1 cellular context compared by ENCODE assay signal in genomic region chr17:63774141-63774981, GRCh38.
TF ChIP-seq lines count a peak whose summit lies in the region.

Gene DDX42, plus strand, starts transcription at chr17:63774170. Its CDS starts 12,880 bp downstream, at chr17:63787050.

TF ChIP-seq in HepG2, 621 proteins besides CTCF, POLR2A, EP300 and RAD21 (continued from another document and continues in another):
- TF ChIP-seq, protein P1, sequence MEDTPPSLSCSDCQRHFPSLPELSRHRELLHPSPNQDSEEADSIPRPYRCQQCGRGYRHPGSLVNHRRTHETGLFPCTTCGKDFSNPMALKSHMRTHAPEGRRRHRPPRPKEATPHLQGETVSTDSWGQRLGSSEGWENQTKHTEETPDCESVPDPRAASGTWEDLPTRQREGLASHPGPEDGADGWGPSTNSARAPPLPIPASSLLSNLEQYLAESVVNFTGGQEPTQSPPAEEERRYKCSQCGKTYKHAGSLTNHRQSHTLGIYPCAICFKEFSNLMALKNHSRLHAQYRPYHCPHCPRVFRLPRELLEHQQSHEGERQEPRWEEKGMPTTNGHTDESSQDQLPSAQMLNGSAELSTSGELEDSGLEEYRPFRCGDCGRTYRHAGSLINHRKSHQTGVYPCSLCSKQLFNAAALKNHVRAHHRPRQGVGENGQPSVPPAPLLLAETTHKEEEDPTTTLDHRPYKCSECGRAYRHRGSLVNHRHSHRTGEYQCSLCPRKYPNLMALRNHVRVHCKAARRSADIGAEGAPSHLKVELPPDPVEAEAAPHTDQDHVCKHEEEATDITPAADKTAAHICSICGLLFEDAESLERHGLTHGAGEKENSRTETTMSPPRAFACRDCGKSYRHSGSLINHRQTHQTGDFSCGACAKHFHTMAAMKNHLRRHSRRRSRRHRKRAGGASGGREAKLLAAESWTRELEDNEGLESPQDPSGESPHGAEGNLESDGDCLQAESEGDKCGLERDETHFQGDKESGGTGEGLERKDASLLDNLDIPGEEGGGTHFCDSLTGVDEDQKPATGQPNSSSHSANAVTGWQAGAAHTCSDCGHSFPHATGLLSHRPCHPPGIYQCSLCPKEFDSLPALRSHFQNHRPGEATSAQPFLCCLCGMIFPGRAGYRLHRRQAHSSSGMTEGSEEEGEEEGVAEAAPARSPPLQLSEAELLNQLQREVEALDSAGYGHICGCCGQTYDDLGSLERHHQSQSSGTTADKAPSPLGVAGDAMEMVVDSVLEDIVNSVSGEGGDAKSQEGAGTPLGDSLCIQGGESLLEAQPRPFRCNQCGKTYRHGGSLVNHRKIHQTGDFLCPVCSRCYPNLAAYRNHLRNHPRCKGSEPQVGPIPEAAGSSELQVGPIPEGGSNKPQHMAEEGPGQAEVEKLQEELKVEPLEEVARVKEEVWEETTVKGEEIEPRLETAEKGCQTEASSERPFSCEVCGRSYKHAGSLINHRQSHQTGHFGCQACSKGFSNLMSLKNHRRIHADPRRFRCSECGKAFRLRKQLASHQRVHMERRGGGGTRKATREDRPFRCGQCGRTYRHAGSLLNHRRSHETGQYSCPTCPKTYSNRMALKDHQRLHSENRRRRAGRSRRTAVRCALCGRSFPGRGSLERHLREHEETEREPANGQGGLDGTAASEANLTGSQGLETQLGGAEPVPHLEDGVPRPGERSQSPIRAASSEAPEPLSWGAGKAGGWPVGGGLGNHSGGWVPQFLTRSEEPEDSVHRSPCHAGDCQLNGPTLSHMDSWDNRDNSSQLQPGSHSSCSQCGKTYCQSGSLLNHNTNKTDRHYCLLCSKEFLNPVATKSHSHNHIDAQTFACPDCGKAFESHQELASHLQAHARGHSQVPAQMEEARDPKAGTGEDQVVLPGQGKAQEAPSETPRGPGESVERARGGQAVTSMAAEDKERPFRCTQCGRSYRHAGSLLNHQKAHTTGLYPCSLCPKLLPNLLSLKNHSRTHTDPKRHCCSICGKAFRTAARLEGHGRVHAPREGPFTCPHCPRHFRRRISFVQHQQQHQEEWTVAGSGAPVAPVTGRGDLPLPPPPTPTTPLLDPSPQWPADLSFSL (CRISPR knock-in tag; IDR thresholded peaks at IDR 0.05) = no peak
- TF ChIP-seq HOXA9 (CRISPR knock-in tag; IDR thresholded peaks at IDR 0.05; ENCODE audit: borderline replicate concordance) = no peak
- TF ChIP-seq, protein P2, sequence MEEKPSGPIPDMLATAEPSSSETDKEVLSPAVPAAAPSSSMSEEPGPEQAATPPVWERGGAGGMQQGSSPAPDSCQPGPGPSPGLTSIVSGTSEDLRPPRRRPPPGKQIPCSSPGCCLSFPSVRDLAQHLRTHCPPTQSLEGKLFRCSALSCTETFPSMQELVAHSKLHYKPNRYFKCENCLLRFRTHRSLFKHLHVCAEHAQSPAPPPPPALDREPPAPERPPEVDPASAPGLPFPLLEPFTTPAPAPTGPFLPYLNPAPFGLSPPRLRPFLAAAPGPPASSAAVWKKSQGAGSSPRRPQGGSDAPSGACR (CRISPR knock-in tag; IDR thresholded peaks at IDR 0.05) = no peak
- no peak; the same call in 1 of the 2 replicates for TF ChIP-seq ZNF816 (CRISPR knock-in tag; IDR thresholded peaks at IDR 0.05; ENCODE audit: borderline replicate concordance)
- no peak for TF ChIP-seq HOXD1 (CRISPR knock-in tag; IDR thresholded peaks at IDR 0.05)
- TF ChIP-seq ZNF607 (CRISPR knock-in tag; IDR thresholded peaks at IDR 0.05; ENCODE audit: borderline replicate concordance) = no peak
- no peak; the same call in 1 of the 2 replicates for TF ChIP-seq SRF (IDR thresholded peaks at IDR 0.05; ENCODE audit: low read depth, low read length)
- no peak for TF ChIP-seq ZNF572 (CRISPR knock-in tag; IDR thresholded peaks at IDR 0.05)
- TF ChIP-seq RAD51 (IDR thresholded peaks at IDR 0.05; ENCODE audit: borderline replicate concordance) = no peak
- TF ChIP-seq, protein P3, sequence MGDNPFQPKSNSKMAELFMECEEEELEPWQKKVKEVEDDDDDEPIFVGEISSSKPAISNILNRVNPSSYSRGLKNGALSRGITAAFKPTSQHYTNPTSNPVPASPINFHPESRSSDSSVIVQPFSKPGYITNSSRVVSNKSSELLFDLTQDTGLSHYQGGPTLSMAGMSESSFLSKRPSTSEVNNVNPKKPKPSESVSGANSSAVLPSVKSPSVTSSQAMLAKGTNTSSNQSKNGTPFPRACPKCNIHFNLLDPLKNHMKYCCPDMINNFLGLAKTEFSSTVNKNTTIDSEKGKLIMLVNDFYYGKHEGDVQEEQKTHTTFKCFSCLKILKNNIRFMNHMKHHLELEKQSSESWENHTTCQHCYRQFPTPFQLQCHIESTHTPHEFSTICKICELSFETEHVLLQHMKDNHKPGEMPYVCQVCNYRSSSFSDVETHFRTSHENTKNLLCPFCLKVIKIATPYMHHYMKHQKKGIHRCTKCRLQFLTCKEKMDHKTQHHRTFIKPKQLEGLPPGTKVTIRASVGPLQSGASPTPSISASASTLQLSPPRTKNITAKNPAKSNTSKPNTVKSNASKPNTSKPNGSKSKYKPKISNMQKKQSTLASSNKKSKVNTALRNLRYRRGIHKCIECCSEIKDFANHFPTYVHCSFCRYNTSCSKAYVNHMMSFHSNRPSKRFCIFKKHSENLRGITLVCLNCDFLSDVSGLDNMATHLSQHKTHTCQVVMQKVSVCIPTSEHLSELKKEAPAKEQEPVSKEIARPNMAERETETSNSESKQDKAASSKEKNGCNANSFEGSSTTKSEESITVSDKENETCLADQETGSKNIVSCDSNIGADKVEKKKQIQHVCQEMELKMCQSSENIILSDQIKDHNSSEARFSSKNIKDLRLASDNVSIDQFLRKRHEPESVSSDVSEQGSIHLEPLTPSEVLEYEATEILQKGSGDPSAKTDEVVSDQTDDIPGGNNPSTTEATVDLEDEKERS (CRISPR knock-in tag; IDR thresholded peaks at IDR 0.05) = no peak
- TF ChIP-seq SP140L (CRISPR knock-in tag; IDR thresholded peaks at IDR 0.05; ENCODE audit: borderline replicate concordance) = no peak
- TF ChIP-seq MEIS2 (CRISPR knock-in tag; IDR thresholded peaks at IDR 0.05) = peak; percentile 16; the same call in 1 of the 2 replicates
- TF ChIP-seq EEA1 (CRISPR knock-in tag; IDR thresholded peaks at IDR 0.05; ENCODE audit: borderline replicate concordance) = peak; percentile 47
- TF ChIP-seq ASH2L (IDR thresholded peaks at IDR 0.05; ENCODE audit: insufficient read length, low read depth, low read length) = peak; percentile 68
- peak; percentile 72; the same call in 1 of the 2 replicates for TF ChIP-seq ZNF280B (CRISPR knock-in tag; IDR thresholded peaks at IDR 0.05; ENCODE audit: borderline replicate concordance)
- TF ChIP-seq, protein P4, sequence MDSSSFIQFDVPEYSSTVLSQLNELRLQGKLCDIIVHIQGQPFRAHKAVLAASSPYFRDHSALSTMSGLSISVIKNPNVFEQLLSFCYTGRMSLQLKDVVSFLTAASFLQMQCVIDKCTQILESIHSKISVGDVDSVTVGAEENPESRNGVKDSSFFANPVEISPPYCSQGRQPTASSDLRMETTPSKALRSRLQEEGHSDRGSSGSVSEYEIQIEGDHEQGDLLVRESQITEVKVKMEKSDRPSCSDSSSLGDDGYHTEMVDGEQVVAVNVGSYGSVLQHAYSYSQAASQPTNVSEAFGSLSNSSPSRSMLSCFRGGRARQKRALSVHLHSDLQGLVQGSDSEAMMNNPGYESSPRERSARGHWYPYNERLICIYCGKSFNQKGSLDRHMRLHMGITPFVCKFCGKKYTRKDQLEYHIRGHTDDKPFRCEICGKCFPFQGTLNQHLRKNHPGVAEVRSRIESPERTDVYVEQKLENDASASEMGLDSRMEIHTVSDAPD (CRISPR knock-in tag; IDR thresholded peaks at IDR 0.05) = peak; percentile 43; the same call in 1 of the 2 replicates
- TF ChIP-seq MTA1 (CRISPR knock-in tag; IDR thresholded peaks at IDR 0.05; ENCODE audit: borderline replicate concordance) = peak; percentile 42
- TF ChIP-seq TGIF2 (CRISPR knock-in tag; IDR thresholded peaks at IDR 0.05) = 0 out of 2 replicates have a peak, but pooled peaks have one; percentile 12
- no peak for TF ChIP-seq CENPX (CRISPR knock-in tag; IDR thresholded peaks at IDR 0.05)
- TF ChIP-seq KLF11 (CRISPR knock-in tag; IDR thresholded peaks at IDR 0.05) = no peak
- no peak for TF ChIP-seq ZNF260 (CRISPR knock-in tag; IDR thresholded peaks at IDR 0.05; ENCODE audit: borderline replicate concordance, low read depth)
- TF ChIP-seq KMT2A (CRISPR knock-in tag; IDR thresholded peaks at IDR 0.05) = 0 out of 2 replicates have a peak, but pooled peaks have one; percentile 63
- TF ChIP-seq HNF1A (IDR thresholded peaks at IDR 0.05; ENCODE audit: low read depth) = no peak
- no peak for TF ChIP-seq HNF1A (CRISPR knock-in tag; IDR thresholded peaks at IDR 0.05; ENCODE audit: borderline replicate concordance)
- no peak for TF ChIP-seq MED1 (CRISPR knock-in tag; IDR thresholded peaks at IDR 0.05)
- TF ChIP-seq THYN1 (CRISPR knock-in tag; IDR thresholded peaks at IDR 0.05; ENCODE audit: borderline replicate concordance, low read depth) = no peak
- TF ChIP-seq ZNF264 (CRISPR knock-in tag; IDR thresholded peaks at IDR 0.05) = no peak
- TF ChIP-seq AHR (CRISPR knock-in tag; IDR thresholded peaks at IDR 0.05) = no peak
- TF ChIP-seq ZNF124 (CRISPR knock-in tag; IDR thresholded peaks at IDR 0.05) = no peak
- no peak for TF ChIP-seq ZNF121 (CRISPR knock-in tag; IDR thresholded peaks at IDR 0.05)
- TF ChIP-seq, protein P5, sequence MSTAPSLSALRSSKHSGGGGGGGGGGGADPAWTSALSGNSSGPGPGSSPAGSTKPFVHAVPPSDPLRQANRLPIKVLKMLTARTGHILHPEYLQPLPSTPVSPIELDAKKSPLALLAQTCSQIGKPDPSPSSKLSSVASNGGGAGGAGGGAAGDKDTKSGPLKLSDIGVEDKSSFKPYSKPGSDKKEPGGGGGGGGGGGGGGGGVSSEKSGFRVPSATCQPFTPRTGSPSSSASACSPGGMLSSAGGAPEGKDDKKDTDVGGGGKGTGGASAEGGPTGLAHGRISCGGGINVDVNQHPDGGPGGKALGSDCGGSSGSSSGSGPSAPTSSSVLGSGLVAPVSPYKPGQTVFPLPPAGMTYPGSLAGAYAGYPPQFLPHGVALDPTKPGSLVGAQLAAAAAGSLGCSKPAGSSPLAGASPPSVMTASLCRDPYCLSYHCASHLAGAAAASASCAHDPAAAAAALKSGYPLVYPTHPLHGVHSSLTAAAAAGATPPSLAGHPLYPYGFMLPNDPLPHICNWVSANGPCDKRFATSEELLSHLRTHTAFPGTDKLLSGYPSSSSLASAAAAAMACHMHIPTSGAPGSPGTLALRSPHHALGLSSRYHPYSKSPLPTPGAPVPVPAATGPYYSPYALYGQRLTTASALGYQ (CRISPR knock-in tag; IDR thresholded peaks at IDR 0.05) = no peak
- TF ChIP-seq ZMYM3 (CRISPR knock-in tag; IDR thresholded peaks at IDR 0.05) = no peak
- no peak for TF ChIP-seq RORA (CRISPR knock-in tag; IDR thresholded peaks at IDR 0.05)
- TF ChIP-seq PRDM4 (CRISPR knock-in tag; IDR thresholded peaks at IDR 0.05; ENCODE audit: borderline replicate concordance) = no peak
- TF ChIP-seq NR0B2 (CRISPR knock-in tag; IDR thresholded peaks at IDR 0.05) = no peak
- 0 out of 2 replicates have a peak, but pooled peaks have one; percentile 80 for TF ChIP-seq ZNF343 (CRISPR knock-in tag; IDR thresholded peaks at IDR 0.05)
- TF ChIP-seq ZNF543 (CRISPR knock-in tag; IDR thresholded peaks at IDR 0.05) = no peak
